12 cellular contexts compared by ENCODE assay signal in genomic region chr17:18070861-18071340, GRCh38. TPM values are rescaled to one million over a fixed set of nuclear protein-coding genes. Genes with fewer than 3 reads are reported as not detected.
DNase-seq lines count a peak whose midpoint lies in the region; ATAC-seq and TF ChIP-seq lines count a peak whose summit lies in the region.
"Had no signal": no experiment of that assay in that cellular context is flagged by ENCODE, and none has a peak within 500 bp of the region (broad histone marks: within the 10 kb centered on the region; RNA-seq: fewer than 3 reads in every experiment).

No MANE protein-coding gene starts in this region.

- H3K27ac ChIP-seq in endodermal cell (ENCODE audit: low read depth, low read length), result peak overlapping the region; percentile 54
- H3K27ac ChIP-seq: BLaER1, Peyer's patch had no signal

- H3K27ac Mint-ChIP-seq in endodermal cell, result no peak overlapping the region
- H3K27ac Mint-ChIP-seq: memory B cell; stimulated activated naive CD8-positive, alpha-beta T cell treated with anti-CD3 and anti-CD28 coated beads, Interleukin-15, Interleukin-2, amounts not matched to agents 100 ng/mL and 50 ng/mL, for 24 hours had no signal

- H3K4me1 ChIP-seq in endodermal cell (ENCODE audit: control insufficient read depth, insufficient read depth, low read length), result no peaks in the 10 kb centered on the region
- H3K4me1 ChIP-seq: Peyer's patch had no signal

- no peak overlapping the region for H3K4me3 Mint-ChIP-seq in endodermal cell
- H3K4me3 Mint-ChIP-seq: memory B cell; stimulated activated naive CD8-positive, alpha-beta T cell treated with anti-CD3 and anti-CD28 coated beads, Interleukin-15, Interleukin-2, amounts not matched to agents 100 ng/mL and 50 ng/mL, for 24 hours had no signal

- no peaks in the 10 kb centered on the region for H3K27me3 ChIP-seq in endodermal cell (ENCODE audit: control insufficient read depth, insufficient read depth, low read length, poor library complexity, severe bottlenecking)
- H3K27me3 ChIP-seq: BLaER1, Peyer's patch had no signal

- H3K9me3 ChIP-seq in endodermal cell (ENCODE audit: control insufficient read depth, low read length), result no peaks in the 10 kb centered on the region
- H3K9me3 ChIP-seq: BLaER1, Peyer's patch had no signal

- WGBS in endodermal cell (ENCODE audit: insufficient coverage in 1 of 2, insufficient read length in 1 of 2), 2 experiments, result 54 to 62% methylated on average over 7 to 8 of the region's 8 CpGs

- peaks cover 6% of the 10 kb centered on the region for H3K4me1 Mint-ChIP-seq in endodermal cell
- H3K4me1 Mint-ChIP-seq: memory B cell had no signal

- ATAC-seq in HG02763 (IDR thresholded peaks at IDR 0.05; ENCODE audit: unreplicated experiment), result no peak

- H3K9ac ChIP-seq in endodermal cell (ENCODE audit: extremely low read depth, low read length, poor library complexity, severe bottlenecking), result peak overlapping the region; percentile 17
- H3K9ac ChIP-seq: BLaER1 had no signal

- H3K27me3 Mint-ChIP-seq in endodermal cell (ENCODE audit: insufficient read depth), result no peaks in the 10 kb centered on the region

- no peaks in the 10 kb centered on the region for H3K9me3 Mint-ChIP-seq in endodermal cell
- H3K9me3 Mint-ChIP-seq: memory B cell; stimulated activated naive CD8-positive, alpha-beta T cell treated with anti-CD3 and anti-CD28 coated beads, Interleukin-15, Interleukin-2, amounts not matched to agents 100 ng/mL and 50 ng/mL, for 24 hours had no signal

- peaks cover 2% of the 10 kb centered on the region for H3K36me3 Mint-ChIP-seq in endodermal cell (ENCODE audit: low read depth)

- no peak overlapping the region for H3K4me3 ChIP-seq in endodermal cell (ENCODE audit: low read length)
- peak overlapping the region; percentile 12 for H3K4me3 ChIP-seq in retinal pigment epithelial cell (ENCODE audit: low read length)
- H3K4me3 ChIP-seq: BLaER1, Peyer's patch had no signal

- TF ChIP-seq CTCF in endodermal cell (conservative IDR thresholded peaks at IDR 0.05), result no peak
- no peak for TF ChIP-seq CTCF in retinal pigment epithelial cell (conservative IDR thresholded peaks at IDR 0.05; ENCODE audit: low read depth, low read length)

- peaks cover 20% of the 10 kb centered on the region for H3K36me3 ChIP-seq in endodermal cell (ENCODE audit: control insufficient read depth, insufficient read depth, low read length)

- peak; percentile 27 for DNase-seq in NOMO-1 treated with DMSO at 0.1 percent for 48 hours (lab: John Stamatoyannopoulos, UW; ENCODE audit: unreplicated experiment)
- no peak for DNase-seq in NOMO-1 treated with dmso at 0.1 percent for 144 hours (lab: John Stamatoyannopoulos, UW; ENCODE audit: unreplicated experiment)
- peak; percentile 43 for DNase-seq in NCI-H82 treated with DMSO at 0.1 percent for 48 hours (lab: John Stamatoyannopoulos, UW; ENCODE audit: unreplicated experiment)
- peak; percentile 75 for DNase-seq in endodermal cell
- peak; percentile 12 for DNase-seq in retinal pigment epithelial cell (ENCODE audit: low read depth)
- no peak for DNase-seq in HUDEP-2 (lab: John Stamatoyannopoulos, UW; ENCODE audit: unreplicated experiment in 76 of 76)
- no peak for DNase-seq in HuH-7 (ENCODE audit: low spot score)
- DNase-seq: Peyer's patch had no signal

RNA-seq across cellular contexts. Expression of gene DRG2, which starts 16.8 kb away (rescaled TPM):
- 10 to 100 TPM; 45.1 to 49.9 TPM for total RNA-seq in endodermal cell
- polyA plus RNA-seq in endodermal cell (2013, experiment 1 of 2), result 38.1 TPM
- 38.7 TPM for polyA plus RNA-seq in endodermal cell (2013, experiment 2 of 2)

RNA-seq across cellular contexts. Expression of gene GID4, which starts 31.7 kb away (rescaled TPM):
- total RNA-seq in endodermal cell, result 10 to 100 TPM; 20.5 to 20.8 TPM
- 17.2 TPM for polyA plus RNA-seq in endodermal cell (2013, experiment 1 of 2)
- 17.1 TPM for polyA plus RNA-seq in endodermal cell (2013, experiment 2 of 2)

RNA-seq across cellular contexts. Expression of gene ATPAF2, which starts 31.9 kb away (rescaled TPM):
- 10 to 100 TPM; 31.4 to 50.8 TPM for total RNA-seq in endodermal cell
- polyA plus RNA-seq in endodermal cell (2013, experiment 1 of 2), result 40.7 TPM
- 44.1 TPM for polyA plus RNA-seq in endodermal cell (2013, experiment 2 of 2)

RNA-seq across cellular contexts. Expression of gene MYO15A, which starts 37.7 kb away (rescaled TPM):
- total RNA-seq in endodermal cell, result 1 to 10 TPM; 1.7 to 2.4 TPM
- 5.2 TPM for polyA plus RNA-seq in endodermal cell (2013, experiment 1 of 2)
- polyA plus RNA-seq in endodermal cell (2013, experiment 2 of 2), result 3.8 TPM

Comparison
In these comparisons a context has a peak if more than half of its experiments do, and no peak if none do; other contexts are left out.
1. DNase-seq: peak in NOMO-1 treated with DMSO at 0.1 percent for 48 hours (single experiment), NCI-H82 treated with DMSO at 0.1 percent for 48 hours (single experiment), endodermal cell (single experiment) and retinal pigment epithelial cell (single experiment); none in NOMO-1 treated with dmso at 0.1 percent for 144 hours (single experiment), HUDEP-2 (0 of 76) and HuH-7 (single experiment).